10 cellular contexts compared by ENCODE assay signal in the genomic region with DNA sequence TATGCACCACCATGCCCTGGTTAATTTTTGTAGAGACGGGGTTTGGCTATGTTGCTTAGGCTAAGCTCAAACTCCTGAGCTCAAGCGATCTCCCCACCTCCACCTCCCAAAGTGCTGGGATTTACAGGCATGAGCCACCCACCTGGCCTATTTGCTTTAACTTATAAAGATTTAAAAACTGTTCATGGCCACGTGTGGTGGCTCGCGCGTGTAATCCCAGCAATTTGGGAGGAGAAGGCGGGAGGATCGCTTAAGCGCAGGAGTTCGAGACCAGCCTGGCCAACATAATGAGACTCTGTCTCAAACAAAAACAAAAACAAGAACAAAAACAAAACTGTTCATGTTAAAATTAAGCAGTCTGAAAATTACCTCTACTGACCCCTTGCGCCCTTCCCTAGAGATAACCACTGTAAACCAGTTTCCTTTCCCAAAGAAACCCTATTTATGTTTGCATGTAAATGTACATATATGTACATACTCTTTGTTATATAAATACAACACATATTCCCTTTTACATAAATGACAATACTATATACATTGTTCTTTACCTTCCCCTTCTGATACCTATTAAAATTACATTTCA. TPM values are rescaled to one million over a fixed set of nuclear protein-coding genes. Genes with fewer than 3 reads are reported as not detected.
DNase-seq lines count a peak whose midpoint lies in the region; ATAC-seq and TF ChIP-seq lines count a peak whose summit lies in the region.
"Had no signal": no experiment of that assay in that cellular context is flagged by ENCODE, and none has a peak within 500 bp of the region (broad histone marks: within the 10 kb centered on the region; RNA-seq: fewer than 3 reads in every experiment).

No MANE protein-coding gene starts in this region.

- H2BK120ac ChIP-seq in IMR-90 (ENCODE audit: low read depth, low read length), result no peak overlapping the region

- no peak for ATAC-seq in IMR-90 (ENCODE audit: low read depth)
- ATAC-seq in HG03571 (IDR thresholded peaks at IDR 0.05; ENCODE audit: unreplicated experiment), result no peak

- TF ChIP-seq CTCF in IMR-90 (conservative IDR thresholded peaks at IDR 0.05; ENCODE audit: low read depth, low read length) (no peak), astrocyte of the cerebellum (IDR thresholded peaks at IDR 0.05; ENCODE audit: low read depth, low read length, missing control alignments) (no peak), mesothelial cell of epicardium (IDR thresholded peaks at IDR 0.05; ENCODE audit: unreplicated experiment) (no peak), ovary (IDR thresholded peaks at IDR 0.05) (no peak)

- H3K56ac ChIP-seq in IMR-90 (ENCODE audit: extremely low read depth, insufficient read depth, low read length), result peak overlapping the region; percentile 11; the same call in 1 of the 2 replicates

- intact Hi-C loops in IMR-90 (cut with micrococcal nuclease), result loop anchor here (2.0 to 10.0 kb wide), 4 partner anchors 95 to 325 kb away; no protein-coding TSS in a partner anchor
- intact Hi-C loops in ovary (cut with DNase I), result no loop called here

- peak overlapping the region; percentile 74 for H3K4me3 ChIP-seq in BLaER1
- no peak overlapping the region for H3K4me3 ChIP-seq in IMR-90 (ENCODE audit: insufficient read depth, low read depth, low read length)
- H3K4me3 ChIP-seq in astrocyte of the cerebellum (ENCODE audit: low read depth, low read length), result peak overlapping the region; percentile 66
- no peak overlapping the region for H3K4me3 ChIP-seq in ovary

- in situ Hi-C loops in IMR-90 (cut with MboI; ENCODE audit: low sequenced_read_pairs) (no loop called here), astrocyte of the cerebellum (cut with HindIII; ENCODE audit: low sequenced_read_pairs) (no loop called here)

- H2BK20ac ChIP-seq in IMR-90 (ENCODE audit: low read depth, low read length), result no peak overlapping the region

- no peak overlapping the region for H2AK9ac ChIP-seq in IMR-90 (replicated peaks; ENCODE audit: low read depth, low read length, poor library complexity)

- no peak overlapping the region for H2BK15ac ChIP-seq in IMR-90 (ENCODE audit: low read depth, low read length)

- H3K27me3 ChIP-seq in BLaER1, result no peaks in the 10 kb centered on the region
- no peaks in the 10 kb centered on the region for H3K27me3 ChIP-seq in IMR-90 (ENCODE audit: control insufficient read depth, insufficient read depth, low read length)
- no peaks in the 10 kb centered on the region for H3K27me3 ChIP-seq in ovary

- no peaks in the 10 kb centered on the region for H3K9me3 Mint-ChIP-seq in mesothelial cell of epicardium

- H3K18ac ChIP-seq in IMR-90 (ENCODE audit: low read depth, low read length), result no peak overlapping the region

- H3K4me2 ChIP-seq in BLaER1 (peak overlapping the region; percentile 70), IMR-90 (ENCODE audit: low read depth, low read length) (peak overlapping the region; percentile 0; the same call in 1 of the 2 replicates)

- H3K27me3 Mint-ChIP-seq in mesothelial cell of epicardium (ENCODE audit: low read depth), result no peaks in the 10 kb centered on the region

- peak overlapping the region; percentile 96 for H3K9ac ChIP-seq in BLaER1
- no peak overlapping the region for H3K9ac ChIP-seq in IMR-90 (ENCODE audit: low read depth, low read length)

- no peak overlapping the region for H2AFZ ChIP-seq in IMR-90 (replicated peaks; ENCODE audit: low read length, poor library complexity)

- peaks cover 46% of the 10 kb centered on the region for H3K36me3 ChIP-seq in BLaER1
- H3K36me3 ChIP-seq in IMR-90 (ENCODE audit: control insufficient read depth, insufficient read depth, low read length), result peaks cover 17% of the 10 kb centered on the region
- H3K36me3 ChIP-seq in ovary, result no peaks in the 10 kb centered on the region

- POLR2A ChIA-PET in IMR-90 (lab: Charles Lee; ENCODE audit: unreplicated experiment), result no interaction called here

- no peak overlapping the region for H2BK5ac ChIP-seq in IMR-90 (ENCODE audit: low read depth, low read length, poor library complexity, severe bottlenecking)

- no peak for TF ChIP-seq RAD21 in IMR-90 (IDR thresholded peaks at IDR 0.05; ENCODE audit: low read length)

- no peaks in the 10 kb centered on the region; the same call in 1 of the 2 replicates for H3K9me1 ChIP-seq in IMR-90 (ENCODE audit: insufficient read depth, low read length)

- H3K9me3 ChIP-seq in BLaER1 (no peaks in the 10 kb centered on the region), IMR-90 (ENCODE audit: control insufficient read depth, insufficient read depth, low read length) (no peaks in the 10 kb centered on the region), ovary (no peaks in the 10 kb centered on the region)

- no peak for TF ChIP-seq EP300 in ovary (IDR thresholded peaks at IDR 0.05)

- H4K20me1 ChIP-seq in BLaER1, result peaks cover 53% of the 10 kb centered on the region
- peaks cover 28% of the 10 kb centered on the region; the same call in 1 of the 2 replicates for H4K20me1 ChIP-seq in IMR-90 (ENCODE audit: insufficient read depth, low read length)

- peak overlapping the region; percentile 43; the same call in 1 of the 2 replicates for H3K4ac ChIP-seq in IMR-90 (ENCODE audit: low read depth, low read length)

- H3K14ac ChIP-seq in IMR-90 (replicated peaks; ENCODE audit: low read depth, low read length), result 0 out of 2 replicates have a peak overlapping the region, but pooled peaks have one; percentile 26

- H3K4me1 ChIP-seq in BLaER1 (peaks cover 37% of the 10 kb centered on the region), IMR-90 (ENCODE audit: control insufficient read depth, insufficient read depth, low read length) (no peaks in the 10 kb centered on the region; the same call in 1 of the 2 replicates), ovary (ENCODE audit: insufficient read depth) (peaks cover 1% of the 10 kb centered on the region)

- H3K27ac Mint-ChIP-seq in mesothelial cell of epicardium, result peak overlapping the region; percentile 99

- H3K27ac ChIP-seq in BLaER1 (peak overlapping the region; percentile 99; the same call in 1 of the 2 replicates), IMR-90 (ENCODE audit: insufficient read depth, low read length) (no peak overlapping the region), ovary (no peak overlapping the region)

- no peak overlapping the region for H4K91ac ChIP-seq in IMR-90 (ENCODE audit: insufficient read depth, low read depth, low read length)

- H4K5ac ChIP-seq in IMR-90 (ENCODE audit: low read depth, low read length), result no peak overlapping the region

- no peak for TF ChIP-seq POLR2A in IMR-90 (IDR thresholded peaks at IDR 0.05; ENCODE audit: low read depth, low read length)
- no peak for TF ChIP-seq POLR2A in ovary (IDR thresholded peaks at IDR 0.05)

- peaks cover 18 to 45% of the 10 kb centered on the region in 2 experiments for H3K79me1 ChIP-seq in IMR-90 (ENCODE audit: low read depth in 1 of 2, low read length in 2 of 2)

- dilution Hi-C loops in IMR-90 (cut with HindIII; ENCODE audit: low sequenced_read_pairs, unreplicated experiment), result no loop called here

- H3K36me3 Mint-ChIP-seq in mesothelial cell of epicardium, result peaks cover 13% of the 10 kb centered on the region

- DNase-seq in IMR-90, result no peak
- no peak for DNase-seq in astrocyte of the cerebellum (ENCODE audit: low read depth)
- DNase-seq in mesothelial cell of epicardium (ENCODE audit: low spot score in 2 of 2, unreplicated experiment in 2 of 2), result no peak
- DNase-seq in ovary, result no peak
- no peak for DNase-seq in activated effector memory CD4-positive, alpha-beta T cell treated with anti-CD3 and anti-CD28 coated beads, Interleukin-2, amount 50 U/mL, for 16 hours
- DNase-seq in GF-D8 (lab: John Stamatoyannopoulos, UW), result no peak
- DNase-seq: NCI-H2107; stimulated activated CD4-positive, alpha-beta T cell treated with anti-CD3 and anti-CD28 coated beads, Interleukin-2, amount 100 ng/mL, for 48 hours had no signal

- H3K4me1 Mint-ChIP-seq in mesothelial cell of epicardium, result peaks cover 24% of the 10 kb centered on the region

- H2AK5ac ChIP-seq in IMR-90 (ENCODE audit: low read depth, low read length), result no peak overlapping the region

- CTCF ChIA-PET in IMR-90 (lab: Yijun Ruan, JAX), result no interaction called here

- peak overlapping the region; percentile 31; the same call in 1 of the 2 replicates for H3K23ac ChIP-seq in IMR-90 (ENCODE audit: low read depth, low read length)

- no CpG with 5 or more reads among the region's 11 CpGs for WGBS in IMR-90 (ENCODE audit: extremely low coverage in 2 of 2, insufficient read length in 1 of 2), 2 experiments
- 89 to 90% (median 89%) methylated on average over 11 of the region's 11 CpGs for WGBS in ovary, 3 donors

- no TSS peak for BruUV-seq in IMR-90 (replicated peaks; lab: Mats Ljungman, UMichigan)

- H4K8ac ChIP-seq in IMR-90 (ENCODE audit: low read depth in 2 of 2, low read length in 2 of 2), result no peak overlapping the region

- H3K4me3 Mint-ChIP-seq in mesothelial cell of epicardium, result peak overlapping the region; percentile 97

RNA-seq across cellular contexts. Expression of a gene that starts 1.5 kb away (rescaled TPM):
- 14.7 and 38.6 TPM in 2 replicates for total RNA-seq in IMR-90 (2012; rRNA removed)
- polyA plus RNA-seq in IMR-90 (2012; rRNA removed), result 23.1 and 34.4 TPM in 2 replicates
- polyA plus RNA-seq in IMR-90 (2012; cell fraction: cytosol; rRNA removed), result 2.2 and 3.7 TPM in 2 replicates
- 0.40 and 7.0 TPM in 2 replicates for polyA plus RNA-seq in IMR-90 (2012; cell fraction: nucleus; rRNA removed; ENCODE audit: low replicate concordance)
- total RNA-seq in mesothelial cell of epicardium, result 28.0 to 31.3 TPM (median 28.3 TPM) in 3 replicates
- 10 to 100 TPM; 21.2 to 31.5 (median 27.0) TPM for total RNA-seq in ovary
- 10 to 100 TPM; 29.8 to 40.2 TPM for polyA plus RNA-seq in ovary

RNA-seq across cellular contexts. Expression of a gene that starts 1.5 kb away (rescaled TPM):
- total RNA-seq in IMR-90 (2012; rRNA removed), result 104 and 127 TPM in 2 replicates
- 98.4 and 107 TPM in 2 replicates for polyA plus RNA-seq in IMR-90 (2012; rRNA removed)
- polyA plus RNA-seq in IMR-90 (2012; cell fraction: cytosol; rRNA removed), result 29.2 and 72.6 TPM in 2 replicates
- polyA plus RNA-seq in IMR-90 (2012; cell fraction: nucleus; rRNA removed; ENCODE audit: low replicate concordance), result 9.0 and 69.1 TPM in 2 replicates
- 47.1 to 50.4 TPM (median 49.0 TPM) in 3 replicates for total RNA-seq in mesothelial cell of epicardium
- 10 to 100 TPM; 19.7 to 48.2 (median 34.9) TPM for total RNA-seq in ovary
- polyA plus RNA-seq in ovary, result 10 to 100 TPM; 46.2 to 47.2 TPM

RNA-seq across cellular contexts. Expression of a gene that starts 1.8 kb away (rescaled TPM):
- total RNA-seq in IMR-90 (2012; rRNA removed), result 10.9 and 13.3 TPM in 2 replicates
- polyA plus RNA-seq in IMR-90 (2012; rRNA removed), result 9.9 and 11.4 TPM in 2 replicates
- 2.9 and 3.4 TPM in 2 replicates for polyA plus RNA-seq in IMR-90 (2012; cell fraction: cytosol; rRNA removed)
- polyA plus RNA-seq in IMR-90 (2012; cell fraction: nucleus; rRNA removed; ENCODE audit: low replicate concordance), result 14.0 and 24.8 TPM in 2 replicates
- total RNA-seq in mesothelial cell of epicardium, result 31.6 to 33.4 TPM (median 33.2 TPM) in 3 replicates
- 10 to 100 TPM; 11.9 to 21.7 (median 20.6) TPM for total RNA-seq in ovary
- polyA plus RNA-seq in ovary, result 10 to 100 TPM; 11.8 to 16.9 TPM

RNA-seq across cellular contexts. Expression of a gene that starts 35.2 kb away (rescaled TPM):
- total RNA-seq in IMR-90 (2012; rRNA removed), result 0.90 and 1.9 TPM in 2 replicates
- 0.96 and 1.2 TPM in 2 replicates for polyA plus RNA-seq in IMR-90 (2012; rRNA removed)
- 0.18 and 0.23 TPM in 2 replicates for polyA plus RNA-seq in IMR-90 (2012; cell fraction: cytosol; rRNA removed)
- polyA plus RNA-seq in IMR-90 (2012; cell fraction: nucleus; rRNA removed; ENCODE audit: low replicate concordance), result 1.2 and 4.3 TPM in 2 replicates
- total RNA-seq in mesothelial cell of epicardium, result 9.0 to 9.7 TPM (median 9.1 TPM) in 3 replicates
- 1 to 10 TPM; 5.7 to 7.8 (median 6.7) TPM for total RNA-seq in ovary
- 1 to 10 TPM; 2.2 to 6.9 TPM for polyA plus RNA-seq in ovary

RNA-seq across cellular contexts. Expression of a gene that starts 47.1 kb away (rescaled TPM):
- 0.54 and 0.83 TPM in 2 replicates for total RNA-seq in IMR-90 (2012; rRNA removed)
- polyA plus RNA-seq in IMR-90 (2012; rRNA removed), result 0.29 and 0.51 TPM in 2 replicates
- polyA plus RNA-seq in IMR-90 (2012; cell fraction: cytosol; rRNA removed), result 0.15 and 0.41 TPM in 2 replicates
- 0.05 and 0.24 TPM in 2 replicates for polyA plus RNA-seq in IMR-90 (2012; cell fraction: nucleus; rRNA removed; ENCODE audit: low replicate concordance)
- 18.8 to 20.0 TPM (median 19.6 TPM) in 3 replicates for total RNA-seq in mesothelial cell of epicardium
- 1 to 10 TPM in 4 of 7 donors, under 1 TPM in 3; 0.25 to 9.2 (median 1.9) TPM for total RNA-seq in ovary
- polyA plus RNA-seq in ovary, result 1 to 10 TPM in 1 of 2 donors, under 1 TPM in 1; 0.30 to 1.7 TPM

Comparison
In these comparisons a context has a peak if more than half of its experiments do, and no peak if none do; other contexts are left out.
1. H3K4me3 ChIP-seq: peak in BLaER1 (single experiment) and astrocyte of the cerebellum (single experiment); none in IMR-90 (single experiment) and ovary (single experiment).